In the genomic region with DNA sequence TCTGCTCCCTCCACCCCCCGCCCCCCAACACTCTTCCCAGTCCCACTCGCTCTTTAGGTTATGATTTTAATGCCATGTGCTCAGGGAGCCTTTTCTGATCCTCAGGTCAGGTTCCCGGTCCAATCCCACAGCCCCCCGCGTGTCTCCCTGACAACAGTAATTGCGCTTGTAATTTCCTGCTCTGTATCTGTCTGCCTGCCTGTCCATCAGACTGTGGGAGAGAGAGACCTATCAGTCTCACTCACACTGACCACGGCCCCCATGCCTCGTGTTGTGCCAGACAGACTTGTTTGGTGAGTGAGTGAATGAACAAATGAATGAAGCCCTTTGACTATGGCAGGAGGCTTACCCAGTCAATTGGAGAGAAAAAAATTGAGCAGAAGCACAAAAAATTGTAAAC, we compare ENCODE assay signal across 13 cellular contexts. TPM values are rescaled to one million over a fixed set of nuclear protein-coding genes. Genes with fewer than 3 reads are reported as not detected.
DNase-seq lines count a peak whose midpoint lies in the region; ATAC-seq and TF ChIP-seq lines count a peak whose summit lies in the region.
"Had no signal": no experiment of that assay in that cellular context is flagged by ENCODE, and none has a peak within 500 bp of the region (broad histone marks: within the 10 kb centered on the region; RNA-seq: fewer than 3 reads in every experiment).

No MANE protein-coding gene starts in this region.

- no peaks in the 10 kb centered on the region for H3K36me3 ChIP-seq in suprapubic skin
- H3K36me3 ChIP-seq: BLaER1 had no signal

- H3K27me3 ChIP-seq in layer of hippocampus (ENCODE audit: control insufficient read depth, insufficient read depth, low read length) (no peaks in the 10 kb centered on the region), suprapubic skin (no peaks in the 10 kb centered on the region)

- H3K4me1 Mint-ChIP-seq in activated T-cell treated with anti-CD3 and anti-CD28 coated beads, Interleukin-2, amount 50 U/mL, for 4 hours (ENCODE audit: low read depth) = peaks cover 74% of the 10 kb centered on the region

- peak overlapping the region; percentile 27 for H3K27ac ChIP-seq in layer of hippocampus (ENCODE audit: low read depth, low read length)
- peak overlapping the region; percentile 61 for H3K27ac ChIP-seq in suprapubic skin
- H3K27ac ChIP-seq: BLaER1 had no signal

- no peak for ATAC-seq in activated T-cell treated with anti-CD3 and anti-CD28 coated beads, Interleukin-2, amount 50 U/mL, for 4 hours
- ATAC-seq in omental fat pad (ENCODE audit: low FRiP score) = no peak

- H3K27me3 Mint-ChIP-seq in activated T-cell treated with anti-CD3 and anti-CD28 coated beads, Interleukin-2, amount 50 U/mL, for 4 hours (ENCODE audit: low read depth) = no peaks in the 10 kb centered on the region

- intact Hi-C loops in head of caudate nucleus (cut with DNase I) = loop anchor here (10.0 kb wide), 1 partner anchor 314 kb away; no protein-coding TSS in a partner anchor

- H3K4me3 Mint-ChIP-seq in activated T-cell treated with anti-CD3 and anti-CD28 coated beads, Interleukin-2, amount 50 U/mL, for 4 hours = peak overlapping the region; percentile 2

- WGBS in suprapubic skin = 74% methylated on average over 8 of the region's 8 CpGs

- no peak for TF ChIP-seq EP300 in suprapubic skin (IDR thresholded peaks at IDR 0.05)

- no peak for TF ChIP-seq POLR2A in suprapubic skin (IDR thresholded peaks at IDR 0.05)

- TF ChIP-seq CTCF in suprapubic skin (IDR thresholded peaks at IDR 0.05) (no peak), omental fat pad (IDR thresholded peaks at IDR 0.05) (no peak)

- DNase-seq in activated T-cell treated with anti-CD3 and anti-CD28 coated beads, Interleukin-2, amount 50 U/mL, for 4 hours = no peak
- DNase-seq in activated T-cell treated with anti-CD3 and anti-CD28 coated beads, Interleukin-2, amount 50 U/mL, for 48 hours = no peak
- DNase-seq in suprapubic skin (ENCODE audit: low spot score in 2 of 2) = no peak
- DNase-seq in omental fat pad (ENCODE audit: low spot score) = no peak
- DNase-seq in head of caudate nucleus = no peak
- DNase-seq in kidney glomerular epithelial cell (lab: John Stamatoyannopoulos, UW) = no peak
- DNase-seq: kidney, NCI-H524, T-helper 9 cell had no signal

- peaks cover 89% of the 10 kb centered on the region for H3K4me1 ChIP-seq in suprapubic skin

- no peaks in the 10 kb centered on the region for H3K9me3 ChIP-seq in suprapubic skin
- H3K9me3 ChIP-seq: BLaER1 had no signal

- H3K4me3 ChIP-seq in suprapubic skin = no peak overlapping the region
- H3K4me3 ChIP-seq: BLaER1, skin epidermis had no signal

- H3K9me3 Mint-ChIP-seq in activated T-cell treated with anti-CD3 and anti-CD28 coated beads, Interleukin-2, amount 50 U/mL, for 4 hours = no peaks in the 10 kb centered on the region

- H3K36me3 Mint-ChIP-seq in activated T-cell treated with anti-CD3 and anti-CD28 coated beads, Interleukin-2, amount 50 U/mL, for 4 hours (ENCODE audit: insufficient read depth) = peaks cover 10% of the 10 kb centered on the region

TF ChIP-seq in PFSK-1, 5 proteins besides CTCF, POLR2A, EP300 and RAD21:
- TF ChIP-seq SIN3A (IDR thresholded peaks at IDR 0.05; ENCODE audit: borderline replicate concordance, insufficient read depth, low read length) = peak; percentile 60; the same call in 1 of the 2 replicates
- no peak for TF ChIP-seq TAF1 (IDR thresholded peaks at IDR 0.05; ENCODE audit: borderline replicate concordance, insufficient read depth, low read length)
- no peak; the same call in 1 of the 2 replicates for TF ChIP-seq POLR2AphosphoS5 (IDR thresholded peaks at IDR 0.05; ENCODE audit: low read depth, low read length)
- no peak for TF ChIP-seq FOXP2 (optimal IDR thresholded peaks at IDR 0.05; ENCODE audit: borderline replicate concordance, extremely low read depth, extremely low read length, insufficient read depth)

RNA-seq across cellular contexts. Expression of gene ECE1, which starts 50.8 kb away (rescaled TPM):
- 100 to 1,000 TPM; 121 to 168 (median 149) TPM for total RNA-seq in activated T-cell treated with anti-CD3 and anti-CD28 coated beads, Interleukin-2, amount 50 U/mL, for 4 hours
- 151 TPM for polyA plus RNA-seq in PFSK-1 (2012; ENCODE audit: insufficient read length, low read depth)
- total RNA-seq in suprapubic skin (10 to 100 TPM; 40.8 to 64.2 (median 55.3) TPM), omental fat pad (100 to 1,000 TPM in 2 of 4 donors, 10 to 100 TPM in 2; 43.5 to 158 (median 114) TPM)
